In genomic region chr5:4514067-4514648, GRCh38 we compare ENCODE assay signal across 22 cellular contexts.
DNase-seq lines count a peak whose midpoint lies in the region; TF ChIP-seq lines count a peak whose summit lies in the region.
"Had no signal": no experiment of that assay in that cellular context is flagged by ENCODE, and none has a peak within 500 bp of the region (broad histone marks: within the 10 kb centered on the region; RNA-seq: fewer than 3 reads in every experiment).

No MANE protein-coding gene starts in this region.

- peak; percentile 14 to 24 for DNase-seq in NCI-H2081 (lab: John Stamatoyannopoulos, UW)
- no peak for DNase-seq in NCI-H2081 treated with DMSO at 0.1 percent for 48 hours (lab: John Stamatoyannopoulos, UW)
- peak; percentile 35 to 60 for DNase-seq in NCI-H1930 (lab: John Stamatoyannopoulos, UW)
- peak; percentile 19 for DNase-seq in renal cortical epithelial cell (ENCODE audit: low read depth)
- DNase-seq in stimulated activated CD4-positive, alpha-beta T cell treated with anti-CD3 and anti-CD28 coated beads, Interleukin-2, amount 100 ng/mL, for 48 hours: no peak
- DNase-seq in NOMO-1 (lab: John Stamatoyannopoulos, UW; ENCODE audit: unreplicated experiment in 2 of 2): no peak
- no peak for DNase-seq in C1 segment of cervical spinal cord (lab: John Stamatoyannopoulos, UW)
- DNase-seq: 8988T; activated CD4-positive, alpha-beta T cell treated with anti-CD3 and anti-CD28 coated beads for 36 hours; activated effector memory CD4-positive, alpha-beta T cell treated with Interleukin-2 at 50 U/mL for 16 hours; activated naive CD8-positive, alpha-beta T cell treated with anti-CD3 and anti-CD28 coated beads for 36 hours; activated T-cell treated with anti-CD3 and anti-CD28 coated beads for 4 hours; CD4-positive, alpha-beta T cell; central memory CD4-positive, alpha-beta T cell; endodermal cell; gastrocnemius medialis; hippocampal formation; mesendoderm; NCI-H446 treated with DMSO at 0.1 percent for 48 hours; SHP77 treated with DMSO at 0.1 percent for 48 hours; stimulated activated naive CD4-positive, alpha-beta T cell had no signal

TF ChIP-seq in PFSK-1, 5 proteins besides CTCF, POLR2A, EP300 and RAD21:
- TF ChIP-seq SIN3A (IDR thresholded peaks at IDR 0.05; ENCODE audit: borderline replicate concordance, insufficient read depth, low read length) (peak; percentile 65; the same call in 1 of the 2 replicates), POLR2AphosphoS5 (IDR thresholded peaks at IDR 0.05; ENCODE audit: low read depth, low read length) (no peak), TAF1 (IDR thresholded peaks at IDR 0.05; ENCODE audit: borderline replicate concordance, insufficient read depth, low read length) (peak; percentile 71; the same call in 1 of the 2 replicates), REST (IDR thresholded peaks at IDR 0.05; ENCODE audit: insufficient read depth in 1 of 2, low read depth in 2 of 2, low read length in 2 of 2) (0 out of 4 replicates have a peak, but pooled peaks of 1 of the 2 experiments have one; percentile 22)

Comparison
In these comparisons a context has a peak if more than half of its experiments do, and no peak if none do; other contexts are left out.
1. DNase-seq: peak in NCI-H2081 (2 of 2), NCI-H1930 (2 of 2) and renal cortical epithelial cell (single experiment); none in NCI-H2081 treated with DMSO at 0.1 percent for 48 hours (single experiment), stimulated activated CD4-positive, alpha-beta T cell treated with anti-CD3 and anti-CD28 coated beads, Interleukin-2, amount 100 ng/mL, for 48 hours (0 of 2), NOMO-1 (0 of 2) and C1 segment of cervical spinal cord (0 of 14).